In genomic region chr1:17207966-17208418, GRCh38 we compare ENCODE assay signal across 8 cellular contexts. TPM values are rescaled to one million over a fixed set of nuclear protein-coding genes. Genes with fewer than 3 reads are reported as not detected.
DNase-seq lines count a peak whose midpoint lies in the region; ATAC-seq and TF ChIP-seq lines count a peak whose summit lies in the region.

No MANE protein-coding gene starts in this region.

- ATAC-seq in HCT116 (peak; percentile 83), GM18867 (IDR thresholded peaks at IDR 0.05; ENCODE audit: unreplicated experiment) (no peak)

- TF ChIP-seq CTCF in HCT116 (IDR thresholded peaks at IDR 0.05 in 2 of 3, conservative IDR thresholded peaks at IDR 0.05 in 1 of 3; ENCODE audit: borderline replicate concordance in 1 of 3, insufficient read depth in 1 of 3, low read depth in 2 of 3, low read length in 2 of 3): no peak

- intact Hi-C loops in HCT116 (cut with micrococcal nuclease): no loop called here

- BruUV-seq in HCT116 (replicated peaks; lab: Mats Ljungman, UMichigan): no TSS peak

- H3K4me1 ChIP-seq in HCT116 (ENCODE audit: control insufficient read depth in 1 of 2, insufficient read depth in 2 of 2, low read length in 2 of 2): peaks cover 22 to 60% of the 10 kb centered on the region in 2 experiments

- POLR2A ChIA-PET in HCT116 (lab: Charles Lee): interaction anchor here (1.6 to 2.3 kb wide), 2 partner anchors 17 to 18 kb away, joined by 4 to 6 read pairs; no protein-coding TSS in a partner anchor

- CTCF ChIA-PET in HCT116 (lab: Charles Lee): no interaction called here

- RAD21 ChIA-PET in HCT116 (lab: Charles Lee; ENCODE audit: low non-redundant PET in 1 of 2, low total read pairs in 2 of 2, uncharacterized antibody in 2 of 2, unreplicated experiment in 2 of 2): no interaction called here

- no peak for TF ChIP-seq POLR2A in HCT116 (IDR thresholded peaks at IDR 0.05; ENCODE audit: borderline replicate concordance, extremely low read depth, insufficient read depth, insufficient read length)

- no peaks in the 10 kb centered on the region for H3K36me3 ChIP-seq in HCT116 (ENCODE audit: control insufficient read depth in 1 of 2, insufficient read depth in 2 of 2, low read length in 2 of 2)

- no peak overlapping the region for H2AFZ ChIP-seq in HCT116 (ENCODE audit: low read depth, low read length, poor library complexity, severe bottlenecking)

- H4K20me1 ChIP-seq in HCT116 (ENCODE audit: insufficient read depth): no peaks in the 10 kb centered on the region

- H3K4me2 ChIP-seq in HCT116 (ENCODE audit: low read length): peak overlapping the region; percentile 71

- no peak overlapping the region; the same call in 1 of the 2 replicates for H3K27ac ChIP-seq in HCT116 (ENCODE audit: low read depth, low read length)

- H3K9me3 ChIP-seq in HCT116 (ENCODE audit: control insufficient read depth in 1 of 2, insufficient read depth in 1 of 2, low read depth in 1 of 2, low read length in 2 of 2): no peaks in the 10 kb centered on the region

- H3K27me3 ChIP-seq in HCT116 (ENCODE audit: insufficient read depth, low read length): no peaks in the 10 kb centered on the region

- no peak for TF ChIP-seq RAD21 in HCT116 (IDR thresholded peaks at IDR 0.05; ENCODE audit: low read depth)

- no peaks in the 10 kb centered on the region for H3K9me2 ChIP-seq in HCT116 (ENCODE audit: insufficient read depth)

- DNase-seq in COLO829 (ENCODE audit: low spot score) (peak; percentile 58), HCT116 (ENCODE audit: low read depth, low spot score) (peak; percentile 63), RPMI8226 (peak; percentile 40), amniotic stem cell (lab: John Stamatoyannopoulos, UW) (peak; percentile 43), pons (ENCODE audit: low spot score) (peak; percentile 4), NCI-H2196 (lab: John Stamatoyannopoulos, UW; ENCODE audit: unreplicated experiment) (no peak), NCI-H1436 (lab: John Stamatoyannopoulos, UW) (no peak)

- H3K79me2 ChIP-seq in HCT116 (ENCODE audit: insufficient read depth, low read length): no peaks in the 10 kb centered on the region

- peak overlapping the region; percentile 40; the same call in 1 of the 2 replicates for H3K9ac ChIP-seq in HCT116 (ENCODE audit: low read length)

- H3K4me3 ChIP-seq in HCT116 (replicated peaks in 1 of 2; ENCODE audit: low read depth in 1 of 2, low read length in 2 of 2): peak overlapping the region in 1 of 2 experiments; percentile 41; a peak in 2 of 4 replicates

TF ChIP-seq in HCT116, 20 proteins besides CTCF, POLR2A, EP300 and RAD21:
- TF ChIP-seq EZH2phosphoT487 (IDR thresholded peaks at IDR 0.05; ENCODE audit: borderline replicate concordance) (no peak), ZNF274 (IDR thresholded peaks at IDR 0.05; ENCODE audit: low read depth, low read length) (no peak), ELF1 (IDR thresholded peaks at IDR 0.05; ENCODE audit: borderline replicate concordance, low read depth) (no peak), CBX3 (IDR thresholded peaks at IDR 0.05; ENCODE audit: low read depth) (no peak), JUND (IDR thresholded peaks at IDR 0.05) (peak; percentile 94), POLR2AphosphoS5 (IDR thresholded peaks at IDR 0.05; ENCODE audit: low read depth, low read length) (peak; percentile 54), REST (IDR thresholded peaks at IDR 0.05; ENCODE audit: low read depth) (no peak), EZH2 (IDR thresholded peaks at IDR 0.05) (no peak), ATF3 (IDR thresholded peaks at IDR 0.05) (no peak), CEBPB (IDR thresholded peaks at IDR 0.05; ENCODE audit: low read depth) (no peak), TCF7L2 (IDR thresholded peaks at IDR 0.05; ENCODE audit: borderline replicate concordance, extremely low read depth, insufficient read depth, insufficient read length) (no peak), YY1 (IDR thresholded peaks at IDR 0.05; ENCODE audit: extremely low read depth, insufficient replicate concordance, low read depth, low read length) (no peak), ZFX (IDR thresholded peaks at IDR 0.05) (no peak), SIN3A (IDR thresholded peaks at IDR 0.05; ENCODE audit: low read depth) (no peak), SRF (IDR thresholded peaks at IDR 0.05; ENCODE audit: low read depth) (no peak), ZBTB33 (IDR thresholded peaks at IDR 0.05; ENCODE audit: extremely low read depth, insufficient replicate concordance, low read length) (peak; percentile 23), SP1 (IDR thresholded peaks at IDR 0.05; ENCODE audit: low read depth) (peak; percentile 77), MAX (IDR thresholded peaks at IDR 0.05) (peak; percentile 44; the same call in 1 of the 2 replicates), EGR1 (IDR thresholded peaks at IDR 0.05; ENCODE audit: low read depth) (no peak), FOSL1 (IDR thresholded peaks at IDR 0.05; ENCODE audit: low read depth) (peak; percentile 91)
TF ChIP-seq in HCT116: peak in this region for 6.

RNA-seq across cellular contexts. Expression of gene PADI1, which starts 3.1 kb away (rescaled TPM):
- 0.37 TPM for total RNA-seq in HCT116 (2021; ENCODE audit: unreplicated experiment)
- 0.05 and 0.08 TPM in 2 replicates for polyA plus RNA-seq in HCT116 (2012)

RNA-seq across cellular contexts. Expression of gene PADI3, which starts 40.9 kb away (rescaled TPM):
- 0.93 TPM for total RNA-seq in HCT116 (2021; ENCODE audit: unreplicated experiment)
- 0.52 and 1.3 TPM in 2 replicates for polyA plus RNA-seq in HCT116 (2012)

Comparison
In these comparisons a context has a peak if more than half of its experiments do, and no peak if none do; other contexts are left out.
1. DNase-seq: peak in COLO829 (single experiment), HCT116 (single experiment), RPMI8226 (single experiment), amniotic stem cell (single experiment) and pons (single experiment); none in NCI-H2196 (single experiment) and NCI-H1436 (single experiment).